Comparison of ENCODE assay signal across 8 cellular contexts in the genomic region with DNA sequence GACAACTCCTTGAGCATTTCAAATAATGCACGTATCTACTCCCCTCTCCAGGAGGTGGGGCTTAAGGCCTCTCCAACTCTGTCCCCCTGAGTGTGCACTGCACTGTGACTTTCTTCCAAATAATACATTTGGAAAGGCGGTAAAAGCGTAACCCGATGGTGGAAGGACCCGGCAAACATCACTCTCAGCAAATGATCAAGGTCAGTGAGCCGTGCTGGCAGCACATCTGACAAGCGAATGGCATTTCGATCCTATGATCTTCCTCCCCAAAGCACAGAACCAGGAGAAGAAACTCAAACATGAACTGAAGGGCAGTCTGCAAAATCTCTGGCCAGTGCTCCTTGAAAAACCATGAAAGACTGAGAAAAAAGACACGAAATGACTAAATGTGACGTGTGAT.
"Had no signal": no experiment of that assay in that cellular context is flagged by ENCODE, and none has a peak within 500 bp of the region (broad histone marks: within the 10 kb centered on the region; RNA-seq: fewer than 3 reads in every experiment).

No MANE protein-coding gene starts in this region.

- H3K27ac ChIP-seq: GM23248, HL-60 had no signal

- H3K27ac Mint-ChIP-seq: IgD-negative memory B cell had no signal

- DNase-seq: H9, KBM-7 had no signal

- H3K4me3 Mint-ChIP-seq: H9, IgD-negative memory B cell had no signal

- H3K4me1 Mint-ChIP-seq: IgD-negative memory B cell had no signal

- H2AFZ ChIP-seq: GM23248 had no signal

- H3K27me3 Mint-ChIP-seq: IgD-negative memory B cell had no signal

- ATAC-seq: HepG2 had no signal

- H3K9me3 Mint-ChIP-seq: H9, IgD-negative memory B cell had no signal

- H3K4me3 ChIP-seq: GM23248 had no signal

- H3K9ac ChIP-seq: GM23248 had no signal

- FAIRE-seq: H1, H54, HepG2 had no signal
